24 cellular contexts compared by ENCODE assay signal in genomic region chr4:177718514-177718913, GRCh38.
A peak's percentile ranks its signal among the peaks of the same experiment; 100 is the strongest.
DNase-seq lines count a peak whose midpoint lies in the region; ATAC-seq and TF ChIP-seq lines count a peak whose summit lies in the region.
"Had no signal": no experiment of that assay in that cellular context is flagged by ENCODE, and none has a peak within 500 bp of the region (broad histone marks: within the 10 kb centered on the region; RNA-seq: fewer than 3 reads in every experiment).

No MANE protein-coding gene starts in this region.

- intact Hi-C loops in IMR-90 (cut with micrococcal nuclease): no loop called here
- intact Hi-C loops in activated T-helper 2 cell treated with anti-CD3 and anti-CD28 coated beads, Interferon-gamma antibody, Interleukin-2, Interleukin-4, amounts not matched to agents 10 μg/mL and 5 μg/mL and 100 μg/mL, durations not matched to agents 14 hours and 24 hours and 36 hours (cut with micrococcal nuclease): no loop called here

- H3K9me3 Mint-ChIP-seq in activated T-helper 2 cell treated with anti-CD3 and anti-CD28 coated beads, Interferon-gamma antibody, Interleukin-2, Interleukin-4, amounts not matched to agents 10 μg/mL and 5 μg/mL and 100 μg/mL, durations not matched to agents 14 hours and 24 hours and 36 hours: no peaks in the 10 kb centered on the region
- H3K9me3 Mint-ChIP-seq: CD4-positive, alpha-beta T cell had no signal

- H2BK15ac ChIP-seq in IMR-90 (ENCODE audit: low read depth, low read length): no peak overlapping the region

- H2AK9ac ChIP-seq in IMR-90 (replicated peaks; ENCODE audit: low read depth, low read length, poor library complexity): no peak overlapping the region

- H3K4me3 ChIP-seq in IMR-90 (ENCODE audit: insufficient read depth, low read depth, low read length): no peak overlapping the region
- H3K4me3 ChIP-seq: A549; BLaER1 treated with 17β-estradiol and CSF1 and Interleukin-3, amounts not matched to agents 10 nM and 100 nM; PC-9 had no signal

- H2AFZ ChIP-seq in IMR-90 (replicated peaks; ENCODE audit: low read length, poor library complexity): no peak overlapping the region
- H2AFZ ChIP-seq: PC-9 had no signal

- H3K4me1 Mint-ChIP-seq in activated T-helper 2 cell treated with anti-CD3 and anti-CD28 coated beads, Interferon-gamma antibody, Interleukin-2, Interleukin-4, amounts not matched to agents 10 μg/mL and 5 μg/mL and 100 μg/mL, durations not matched to agents 14 hours and 24 hours and 36 hours (ENCODE audit: low read depth): no peaks in the 10 kb centered on the region
- H3K4me1 Mint-ChIP-seq: IgD-negative memory B cell had no signal

- H2BK5ac ChIP-seq in IMR-90 (ENCODE audit: low read depth, low read length, poor library complexity, severe bottlenecking): no peak overlapping the region

- H2AK5ac ChIP-seq in IMR-90 (ENCODE audit: low read depth, low read length): no peak overlapping the region

- dilution Hi-C loops in IMR-90 (cut with HindIII; ENCODE audit: low sequenced_read_pairs, unreplicated experiment): no loop called here

- H4K5ac ChIP-seq in IMR-90 (ENCODE audit: low read depth, low read length): no peak overlapping the region

- TF ChIP-seq CTCF in IMR-90 (conservative IDR thresholded peaks at IDR 0.05; ENCODE audit: low read depth, low read length): no peak
- no peak for TF ChIP-seq CTCF in foreskin keratinocyte (conservative IDR thresholded peaks at IDR 0.05)

- no peak overlapping the region for H3K23ac ChIP-seq in IMR-90 (ENCODE audit: low read depth, low read length)

- no peaks in the 10 kb centered on the region for H3K9me1 ChIP-seq in IMR-90 (ENCODE audit: insufficient read depth, low read length)

- no peak for TF ChIP-seq RAD21 in IMR-90 (IDR thresholded peaks at IDR 0.05; ENCODE audit: low read length)

- no peak for TF ChIP-seq POLR2A in IMR-90 (IDR thresholded peaks at IDR 0.05; ENCODE audit: low read depth, low read length)

- H3K4me1 ChIP-seq in IMR-90 (ENCODE audit: control insufficient read depth, insufficient read depth, low read length) (no peaks in the 10 kb centered on the region), foreskin keratinocyte (peaks cover 14% of the 10 kb centered on the region)
- H3K4me1 ChIP-seq: A549; BLaER1 treated with 17β-estradiol and CSF1 and Interleukin-3, amounts not matched to agents 10 nM and 100 nM had no signal

- no peaks in the 10 kb centered on the region for H3K27me3 ChIP-seq in IMR-90 (ENCODE audit: control insufficient read depth, insufficient read depth, low read length)
- H3K27me3 ChIP-seq in foreskin keratinocyte: no peaks in the 10 kb centered on the region
- H3K27me3 ChIP-seq: BLaER1 treated with 17β-estradiol and CSF1 and Interleukin-3, amounts not matched to agents 10 nM and 100 nM had no signal

- POLR2A ChIA-PET in IMR-90 (lab: Charles Lee; ENCODE audit: unreplicated experiment): no interaction called here

- no peaks in the 10 kb centered on the region for H3K79me1 ChIP-seq in IMR-90 (ENCODE audit: low read depth in 1 of 2, low read length in 2 of 2)

- no peak overlapping the region for H2BK120ac ChIP-seq in IMR-90 (ENCODE audit: low read depth, low read length)

- CTCF ChIA-PET in IMR-90 (lab: Yijun Ruan, JAX): no interaction called here

- no peaks in the 10 kb centered on the region for H3K27me3 Mint-ChIP-seq in activated T-helper 2 cell treated with anti-CD3 and anti-CD28 coated beads, Interferon-gamma antibody, Interleukin-2, Interleukin-4, amounts not matched to agents 10 μg/mL and 5 μg/mL and 100 μg/mL, durations not matched to agents 14 hours and 24 hours and 36 hours (ENCODE audit: low read depth)
- H3K27me3 Mint-ChIP-seq: CD4-positive, alpha-beta T cell had no signal

- H3K56ac ChIP-seq in IMR-90 (ENCODE audit: extremely low read depth, insufficient read depth, low read length): no peak overlapping the region

- H2BK20ac ChIP-seq in IMR-90 (ENCODE audit: low read depth, low read length): no peak overlapping the region

- H3K9ac ChIP-seq in IMR-90 (ENCODE audit: low read depth, low read length): no peak overlapping the region
- H3K9ac ChIP-seq: BLaER1 treated with 17β-estradiol and CSF1 and Interleukin-3, amounts not matched to agents 10 nM and 100 nM; KMS-11 had no signal

- H3K27ac Mint-ChIP-seq in activated T-helper 2 cell treated with anti-CD3 and anti-CD28 coated beads, Interferon-gamma antibody, Interleukin-2, Interleukin-4, amounts not matched to agents 10 μg/mL and 5 μg/mL and 100 μg/mL, durations not matched to agents 14 hours and 24 hours and 36 hours: no peak overlapping the region
- H3K27ac Mint-ChIP-seq: CD4-positive, alpha-beta T cell; IgD-negative memory B cell had no signal

- no peak overlapping the region for H4K8ac ChIP-seq in IMR-90 (ENCODE audit: low read depth in 2 of 2, low read length in 2 of 2)

- no TSS peak for BruUV-seq in IMR-90 (replicated peaks; lab: Mats Ljungman, UMichigan)

- in situ Hi-C loops in IMR-90 (cut with MboI; ENCODE audit: low sequenced_read_pairs): no loop called here

- no peak overlapping the region for H3K4me3 Mint-ChIP-seq in activated T-helper 2 cell treated with anti-CD3 and anti-CD28 coated beads, Interferon-gamma antibody, Interleukin-2, Interleukin-4, amounts not matched to agents 10 μg/mL and 5 μg/mL and 100 μg/mL, durations not matched to agents 14 hours and 24 hours and 36 hours (ENCODE audit: low read depth)
- H3K4me3 Mint-ChIP-seq: CD4-positive, alpha-beta T cell; IgD-negative memory B cell had no signal

- H3K27ac ChIP-seq in IMR-90 (ENCODE audit: insufficient read depth, low read length) (no peak overlapping the region), foreskin keratinocyte (peak overlapping the region; percentile 40)
- H3K27ac ChIP-seq: A549; BLaER1 treated with 17β-estradiol and CSF1 and Interleukin-3, amounts not matched to agents 10 nM and 100 nM; KMS-11; PC-9 had no signal

- H3K4me2 ChIP-seq in IMR-90 (ENCODE audit: low read depth, low read length): no peak overlapping the region
- H3K4me2 ChIP-seq: A549; BLaER1 treated with 17β-estradiol and CSF1 and Interleukin-3, amounts not matched to agents 10 nM and 100 nM; KMS-11; PC-9 had no signal

- ATAC-seq in IMR-90 (ENCODE audit: low read depth) (no peak), foreskin keratinocyte (peak; percentile 100), GM19455 (IDR thresholded peaks at IDR 0.05; ENCODE audit: unreplicated experiment) (no peak)
- ATAC-seq: A549 had no signal

- WGBS in IMR-90 (ENCODE audit: extremely low coverage in 2 of 2, insufficient read length in 1 of 2), 2 experiments: no CpG with 5 or more reads among the region's 4 CpGs

- H3K18ac ChIP-seq in IMR-90 (ENCODE audit: low read depth, low read length): peak overlapping the region; percentile 51; the same call in 1 of the 2 replicates

- no peak overlapping the region for H4K91ac ChIP-seq in IMR-90 (ENCODE audit: insufficient read depth, low read depth, low read length)

- H3K4ac ChIP-seq in IMR-90 (ENCODE audit: low read depth, low read length): no peak overlapping the region

- H4K20me1 ChIP-seq in IMR-90 (ENCODE audit: insufficient read depth, low read length): no peaks in the 10 kb centered on the region
- H4K20me1 ChIP-seq: BLaER1 treated with 17β-estradiol and CSF1 and Interleukin-3, amounts not matched to agents 10 nM and 100 nM had no signal

- H3K36me3 ChIP-seq in IMR-90 (ENCODE audit: control insufficient read depth, insufficient read depth, low read length): no peaks in the 10 kb centered on the region
- H3K36me3 ChIP-seq: BLaER1 treated with 17β-estradiol and CSF1 and Interleukin-3, amounts not matched to agents 10 nM and 100 nM had no signal

- H3K14ac ChIP-seq in IMR-90 (replicated peaks; ENCODE audit: low read depth, low read length): no peak overlapping the region

- DNase-seq in ELR (ENCODE audit: low read depth) (peak; percentile 57), IMR-90 (peak; percentile 1), amniotic epithelial cell (ENCODE audit: low read depth) (peak; percentile 17), foreskin keratinocyte (peak; percentile 66 to 85), NCI-H2107 treated with DMSO at 0.1 percent for 48 hours (lab: John Stamatoyannopoulos, UW; ENCODE audit: unreplicated experiment) (no peak)
- DNase-seq in activated T-helper 2 cell treated with anti-CD3 and anti-CD28 coated beads, Interferon-gamma antibody, Interleukin-2, Interleukin-4, amounts not matched to agents 10 μg/mL and 5 μg/mL and 100 μg/mL, durations not matched to agents 14 hours and 24 hours and 36 hours (ENCODE audit: low spot score): no peak
- DNase-seq: AML-193; CD4-positive, alpha-beta T cell; GDM1; NCI-H1105 treated with DMSO at 0.1 percent for 48 hours; NCI-H146; NCI-H1930; NCI-H2107; NCI-H446; NCI-H526; NCI-H82; NK-92 treated with Interleukin-12 subunit alpha and Interleukin-12 subunit beta, amount 100 ng/mL, for 24 hours; PC-9; SHP77 had no signal

- no peaks in the 10 kb centered on the region for H3K9me3 ChIP-seq in IMR-90 (ENCODE audit: control insufficient read depth, insufficient read depth, low read length)
- H3K9me3 ChIP-seq: A549; BLaER1 treated with 17β-estradiol and CSF1 and Interleukin-3, amounts not matched to agents 10 nM and 100 nM had no signal

- H3K36me3 Mint-ChIP-seq in activated T-helper 2 cell treated with anti-CD3 and anti-CD28 coated beads, Interferon-gamma antibody, Interleukin-2, Interleukin-4, amounts not matched to agents 10 μg/mL and 5 μg/mL and 100 μg/mL, durations not matched to agents 14 hours and 24 hours and 36 hours (ENCODE audit: low read depth): no peaks in the 10 kb centered on the region
- H3K36me3 Mint-ChIP-seq: IgD-negative memory B cell had no signal

TF ChIP-seq in IMR-90, 13 proteins besides CTCF, POLR2A, EP300 and RAD21:
- no peak for TF ChIP-seq NFE2L2 (IDR thresholded peaks at IDR 0.05; ENCODE audit: low read depth, low read length)

Comparison
In these comparisons a context has a peak if more than half of its experiments do, and no peak if none do; other contexts are left out.
1. DNase-seq: peak in ELR (single experiment), IMR-90 (single experiment), amniotic epithelial cell (single experiment) and foreskin keratinocyte (2 of 2); none in NCI-H2107 treated with DMSO at 0.1 percent for 48 hours (single experiment) and activated T-helper 2 cell treated with anti-CD3 and anti-CD28 coated beads, Interferon-gamma antibody, Interleukin-2, Interleukin-4, amounts not matched to agents 10 μg/mL and 5 μg/mL and 100 μg/mL, durations not matched to agents 14 hours and 24 hours and 36 hours (single experiment).